In the genomic region with DNA sequence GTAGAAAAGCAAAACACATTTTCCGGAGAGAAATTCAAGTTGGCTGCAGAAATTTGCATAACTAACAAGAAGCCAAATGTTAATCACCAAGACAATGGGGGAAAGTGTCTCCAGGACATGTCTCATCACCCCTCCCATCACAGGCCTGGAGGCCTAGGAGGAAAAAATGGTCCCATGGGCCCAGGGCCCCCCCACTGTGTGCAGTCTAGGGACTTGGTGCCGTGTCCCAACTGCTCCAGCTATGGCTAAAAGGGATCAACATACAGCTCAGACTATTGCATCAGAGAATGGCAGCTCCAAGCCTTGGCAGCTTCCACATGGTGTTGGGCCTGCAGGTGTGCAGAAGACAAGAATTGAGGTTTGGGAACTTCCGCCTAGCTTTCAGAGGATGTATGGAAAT, we compare ENCODE assay signal across 3 cellular contexts.
TF ChIP-seq lines count a peak whose summit lies in the region.

No MANE protein-coding gene starts in this region.

TF ChIP-seq in A549, 52 proteins besides CTCF, POLR2A, EP300 and RAD21 (continued from another document):
- TF ChIP-seq, protein P1, sequence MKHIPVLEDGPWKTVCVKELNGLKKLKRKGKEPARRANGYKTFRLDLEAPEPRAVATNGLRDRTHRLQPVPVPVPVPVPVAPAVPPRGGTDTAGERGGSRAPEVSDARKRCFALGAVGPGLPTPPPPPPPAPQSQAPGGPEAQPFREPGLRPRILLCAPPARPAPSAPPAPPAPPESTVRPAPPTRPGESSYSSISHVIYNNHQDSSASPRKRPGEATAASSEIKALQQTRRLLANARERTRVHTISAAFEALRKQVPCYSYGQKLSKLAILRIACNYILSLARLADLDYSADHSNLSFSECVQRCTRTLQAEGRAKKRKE (CRISPR knock-in tag; IDR thresholded peaks at IDR 0.05; ENCODE audit: low read depth): no peak
- TF ChIP-seq CBX2 (IDR thresholded peaks at IDR 0.05; ENCODE audit: borderline replicate concordance, low read depth) (no peak), ZFP36 (IDR thresholded peaks at IDR 0.05; ENCODE audit: borderline replicate concordance, partially characterized antibody) (peak; percentile 89)

TF ChIP-seq in GM23338, 12 proteins besides CTCF, POLR2A, EP300 and RAD21 (continued from another document and continues in another):
- TF ChIP-seq, protein P2, sequence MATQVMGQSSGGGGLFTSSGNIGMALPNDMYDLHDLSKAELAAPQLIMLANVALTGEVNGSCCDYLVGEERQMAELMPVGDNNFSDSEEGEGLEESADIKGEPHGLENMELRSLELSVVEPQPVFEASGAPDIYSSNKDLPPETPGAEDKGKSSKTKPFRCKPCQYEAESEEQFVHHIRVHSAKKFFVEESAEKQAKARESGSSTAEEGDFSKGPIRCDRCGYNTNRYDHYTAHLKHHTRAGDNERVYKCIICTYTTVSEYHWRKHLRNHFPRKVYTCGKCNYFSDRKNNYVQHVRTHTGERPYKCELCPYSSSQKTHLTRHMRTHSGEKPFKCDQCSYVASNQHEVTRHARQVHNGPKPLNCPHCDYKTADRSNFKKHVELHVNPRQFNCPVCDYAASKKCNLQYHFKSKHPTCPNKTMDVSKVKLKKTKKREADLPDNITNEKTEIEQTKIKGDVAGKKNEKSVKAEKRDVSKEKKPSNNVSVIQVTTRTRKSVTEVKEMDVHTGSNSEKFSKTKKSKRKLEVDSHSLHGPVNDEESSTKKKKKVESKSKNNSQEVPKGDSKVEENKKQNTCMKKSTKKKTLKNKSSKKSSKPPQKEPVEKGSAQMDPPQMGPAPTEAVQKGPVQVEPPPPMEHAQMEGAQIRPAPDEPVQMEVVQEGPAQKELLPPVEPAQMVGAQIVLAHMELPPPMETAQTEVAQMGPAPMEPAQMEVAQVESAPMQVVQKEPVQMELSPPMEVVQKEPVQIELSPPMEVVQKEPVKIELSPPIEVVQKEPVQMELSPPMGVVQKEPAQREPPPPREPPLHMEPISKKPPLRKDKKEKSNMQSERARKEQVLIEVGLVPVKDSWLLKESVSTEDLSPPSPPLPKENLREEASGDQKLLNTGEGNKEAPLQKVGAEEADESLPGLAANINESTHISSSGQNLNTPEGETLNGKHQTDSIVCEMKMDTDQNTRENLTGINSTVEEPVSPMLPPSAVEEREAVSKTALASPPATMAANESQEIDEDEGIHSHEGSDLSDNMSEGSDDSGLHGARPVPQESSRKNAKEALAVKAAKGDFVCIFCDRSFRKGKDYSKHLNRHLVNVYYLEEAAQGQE (IDR thresholded peaks at IDR 0.05; ENCODE audit: unreplicated experiment): no peak
- TF ChIP-seq STAT1 (IDR thresholded peaks at IDR 0.05; ENCODE audit: unreplicated experiment) (no peak), ZNF331 (CRISPR knock-in tag; IDR thresholded peaks at IDR 0.05; ENCODE audit: low read depth) (no peak), ZNF114 (CRISPR knock-in tag; IDR thresholded peaks at IDR 0.05) (no peak), EZH2phosphoT487 (IDR thresholded peaks at IDR 0.05; ENCODE audit: unreplicated experiment) (no peak), CREB1 (CRISPR knock-in tag; IDR thresholded peaks at IDR 0.05; ENCODE audit: low read depth) (no peak)
- TF ChIP-seq, protein P3, sequence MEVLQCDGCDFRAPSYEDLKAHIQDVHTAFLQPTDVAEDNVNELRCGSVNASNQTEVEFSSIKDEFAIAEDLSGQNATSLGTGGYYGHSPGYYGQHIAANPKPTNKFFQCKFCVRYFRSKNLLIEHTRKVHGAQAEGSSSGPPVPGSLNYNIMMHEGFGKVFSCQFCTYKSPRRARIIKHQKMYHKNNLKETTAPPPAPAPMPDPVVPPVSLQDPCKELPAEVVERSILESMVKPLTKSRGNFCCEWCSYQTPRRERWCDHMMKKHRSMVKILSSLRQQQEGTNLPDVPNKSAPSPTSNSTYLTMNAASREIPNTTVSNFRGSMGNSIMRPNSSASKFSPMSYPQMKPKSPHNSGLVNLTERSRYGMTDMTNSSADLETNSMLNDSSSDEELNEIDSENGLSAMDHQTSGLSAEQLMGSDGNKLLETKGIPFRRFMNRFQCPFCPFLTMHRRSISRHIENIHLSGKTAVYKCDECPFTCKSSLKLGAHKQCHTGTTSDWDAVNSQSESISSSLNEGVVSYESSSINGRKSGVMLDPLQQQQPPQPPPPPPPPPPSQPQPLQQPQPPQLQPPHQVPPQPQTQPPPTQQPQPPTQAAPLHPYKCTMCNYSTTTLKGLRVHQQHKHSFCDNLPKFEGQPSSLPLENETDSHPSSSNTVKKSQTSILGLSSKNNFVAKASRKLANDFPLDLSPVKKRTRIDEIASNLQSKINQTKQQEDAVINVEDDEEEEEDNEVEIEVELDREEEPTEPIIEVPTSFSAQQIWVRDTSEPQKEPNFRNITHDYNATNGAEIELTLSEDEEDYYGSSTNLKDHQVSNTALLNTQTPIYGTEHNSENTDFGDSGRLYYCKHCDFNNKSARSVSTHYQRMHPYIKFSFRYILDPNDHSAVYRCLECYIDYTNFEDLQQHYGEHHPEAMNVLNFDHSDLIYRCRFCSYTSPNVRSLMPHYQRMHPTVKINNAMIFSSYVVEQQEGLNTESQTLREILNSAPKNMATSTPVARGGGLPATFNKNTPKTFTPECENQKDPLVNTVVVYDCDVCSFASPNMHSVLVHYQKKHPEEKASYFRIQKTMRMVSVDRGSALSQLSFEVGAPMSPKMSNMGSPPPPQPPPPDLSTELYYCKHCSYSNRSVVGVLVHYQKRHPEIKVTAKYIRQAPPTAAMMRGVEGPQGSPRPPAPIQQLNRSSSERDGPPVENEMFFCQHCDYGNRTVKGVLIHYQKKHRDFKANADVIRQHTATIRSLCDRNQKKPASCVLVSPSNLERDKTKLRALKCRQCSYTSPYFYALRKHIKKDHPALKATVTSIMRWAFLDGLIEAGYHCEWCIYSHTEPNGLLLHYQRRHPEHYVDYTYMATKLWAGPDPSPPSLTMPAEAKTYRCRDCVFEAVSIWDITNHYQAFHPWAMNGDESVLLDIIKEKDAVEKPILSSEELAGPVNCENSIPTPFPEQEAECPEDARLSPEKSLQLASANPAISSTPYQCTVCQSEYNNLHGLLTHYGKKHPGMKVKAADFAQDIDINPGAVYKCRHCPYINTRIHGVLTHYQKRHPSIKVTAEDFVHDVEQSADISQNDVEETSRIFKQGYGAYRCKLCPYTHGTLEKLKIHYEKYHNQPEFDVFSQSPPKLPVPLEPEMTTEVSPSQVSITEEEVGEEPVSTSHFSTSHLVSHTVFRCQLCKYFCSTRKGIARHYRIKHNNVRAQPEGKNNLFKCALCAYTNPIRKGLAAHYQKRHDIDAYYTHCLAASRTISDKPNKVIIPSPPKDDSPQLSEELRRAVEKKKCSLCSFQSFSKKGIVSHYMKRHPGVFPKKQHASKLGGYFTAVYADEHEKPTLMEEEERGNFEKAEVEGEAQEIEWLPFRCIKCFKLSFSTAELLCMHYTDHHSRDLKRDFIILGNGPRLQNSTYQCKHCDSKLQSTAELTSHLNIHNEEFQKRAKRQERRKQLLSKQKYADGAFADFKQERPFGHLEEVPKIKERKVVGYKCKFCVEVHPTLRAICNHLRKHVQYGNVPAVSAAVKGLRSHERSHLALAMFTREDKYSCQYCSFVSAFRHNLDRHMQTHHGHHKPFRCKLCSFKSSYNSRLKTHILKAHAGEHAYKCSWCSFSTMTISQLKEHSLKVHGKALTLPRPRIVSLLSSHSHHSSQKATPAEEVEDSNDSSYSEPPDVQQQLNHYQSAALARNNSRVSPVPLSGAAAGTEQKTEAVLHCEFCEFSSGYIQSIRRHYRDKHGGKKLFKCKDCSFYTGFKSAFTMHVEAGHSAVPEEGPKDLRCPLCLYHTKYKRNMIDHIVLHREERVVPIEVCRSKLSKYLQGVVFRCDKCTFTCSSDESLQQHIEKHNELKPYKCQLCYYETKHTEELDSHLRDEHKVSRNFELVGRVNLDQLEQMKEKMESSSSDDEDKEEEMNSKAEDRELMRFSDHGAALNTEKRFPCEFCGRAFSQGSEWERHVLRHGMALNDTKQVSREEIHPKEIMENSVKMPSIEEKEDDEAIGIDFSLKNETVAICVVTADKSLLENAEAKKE (CRISPR knock-in tag; IDR thresholded peaks at IDR 0.05): no peak

TF ChIP-seq in K562, 482 proteins besides CTCF, POLR2A, EP300 and RAD21 (continued from another document):
- TF ChIP-seq ZBTB7A (IDR thresholded peaks at IDR 0.05; ENCODE audit: borderline replicate concordance, control insufficient read depth, low read depth, low read length): no peak
- no peak for TF ChIP-seq HNRNPH1 (optimal IDR thresholded peaks at IDR 0.05; ENCODE audit: low read depth, low read length)
- peak; percentile 56; the same call in 1 of the 2 replicates for TF ChIP-seq CBX5 (IDR thresholded peaks at IDR 0.05; ENCODE audit: borderline replicate concordance, low read depth)
- TF ChIP-seq ZNF589 (CRISPR knock-in tag; IDR thresholded peaks at IDR 0.05; ENCODE audit: low read depth): no peak
- no peak for TF ChIP-seq DMBX1 (CRISPR knock-in tag; IDR thresholded peaks at IDR 0.05; ENCODE audit: borderline replicate concordance)
- TF ChIP-seq, protein P4, sequence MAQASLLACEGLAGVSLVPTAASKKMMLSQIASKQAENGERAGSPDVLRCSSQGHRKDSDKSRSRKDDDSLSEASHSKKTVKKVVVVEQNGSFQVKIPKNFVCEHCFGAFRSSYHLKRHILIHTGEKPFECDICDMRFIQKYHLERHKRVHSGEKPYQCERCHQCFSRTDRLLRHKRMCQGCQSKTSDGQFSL (CRISPR knock-in tag; IDR thresholded peaks at IDR 0.05): peak; percentile 77; the same call in 1 of the 2 replicates
- TF ChIP-seq, protein P4 (tag; IDR thresholded peaks at IDR 0.05): no peak
- TF ChIP-seq CBFA2T3 (IDR thresholded peaks at IDR 0.05): no peak
- TF ChIP-seq ILK (tag; IDR thresholded peaks at IDR 0.05; ENCODE audit: borderline replicate concordance, low read depth): no peak
- no peak for TF ChIP-seq LEF1 (IDR thresholded peaks at IDR 0.05)
- no peak for TF ChIP-seq ZNF174 (CRISPR knock-in tag; IDR thresholded peaks at IDR 0.05)
- TF ChIP-seq, protein P5, sequence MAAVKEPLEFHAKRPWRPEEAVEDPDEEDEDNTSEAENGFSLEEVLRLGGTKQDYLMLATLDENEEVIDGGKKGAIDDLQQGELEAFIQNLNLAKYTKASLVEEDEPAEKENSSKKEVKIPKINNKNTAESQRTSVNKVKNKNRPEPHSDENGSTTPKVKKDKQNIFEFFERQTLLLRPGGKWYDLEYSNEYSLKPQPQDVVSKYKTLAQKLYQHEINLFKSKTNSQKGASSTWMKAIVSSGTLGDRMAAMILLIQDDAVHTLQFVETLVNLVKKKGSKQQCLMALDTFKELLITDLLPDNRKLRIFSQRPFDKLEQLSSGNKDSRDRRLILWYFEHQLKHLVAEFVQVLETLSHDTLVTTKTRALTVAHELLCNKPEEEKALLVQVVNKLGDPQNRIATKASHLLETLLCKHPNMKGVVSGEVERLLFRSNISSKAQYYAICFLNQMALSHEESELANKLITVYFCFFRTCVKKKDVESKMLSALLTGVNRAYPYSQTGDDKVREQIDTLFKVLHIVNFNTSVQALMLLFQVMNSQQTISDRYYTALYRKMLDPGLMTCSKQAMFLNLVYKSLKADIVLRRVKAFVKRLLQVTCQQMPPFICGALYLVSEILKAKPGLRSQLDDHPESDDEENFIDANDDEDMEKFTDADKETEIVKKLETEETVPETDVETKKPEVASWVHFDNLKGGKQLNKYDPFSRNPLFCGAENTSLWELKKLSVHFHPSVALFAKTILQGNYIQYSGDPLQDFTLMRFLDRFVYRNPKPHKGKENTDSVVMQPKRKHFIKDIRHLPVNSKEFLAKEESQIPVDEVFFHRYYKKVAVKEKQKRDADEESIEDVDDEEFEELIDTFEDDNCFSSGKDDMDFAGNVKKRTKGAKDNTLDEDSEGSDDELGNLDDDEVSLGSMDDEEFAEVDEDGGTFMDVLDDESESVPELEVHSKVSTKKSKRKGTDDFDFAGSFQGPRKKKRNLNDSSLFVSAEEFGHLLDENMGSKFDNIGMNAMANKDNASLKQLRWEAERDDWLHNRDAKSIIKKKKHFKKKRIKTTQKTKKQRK (IDR thresholded peaks at IDR 0.05; ENCODE audit: borderline replicate concordance, low read depth, low read length): peak; percentile 50; the same call in 1 of the 2 replicates
- TF ChIP-seq GATA2 (CRISPR knock-in tag; IDR thresholded peaks at IDR 0.05): no peak
- TF ChIP-seq NFE2 (IDR thresholded peaks at IDR 0.05; ENCODE audit: low read depth): no peak
- TF ChIP-seq RAD51 (IDR thresholded peaks at IDR 0.05; ENCODE audit: borderline replicate concordance, low read depth): no peak
- TF ChIP-seq ZFP36 (IDR thresholded peaks at IDR 0.05; ENCODE audit: low read depth, low read length, partially characterized antibody): peak; percentile 89
